In genomic region chr13:112934075-112934474, GRCh38 we compare ENCODE assay signal across 22 cellular contexts. TPM values are rescaled to one million over a fixed set of nuclear protein-coding genes. Genes with fewer than 3 reads are reported as not detected.
DNase-seq lines count a peak whose midpoint lies in the region; ATAC-seq and TF ChIP-seq lines count a peak whose summit lies in the region.
"Had no signal": no experiment of that assay in that cellular context is flagged by ENCODE, and none has a peak within 500 bp of the region (broad histone marks: within the 10 kb centered on the region; RNA-seq: fewer than 3 reads in every experiment).

No MANE protein-coding gene starts in this region.

- H3K27ac ChIP-seq in BLaER1 treated with 17β-estradiol and CSF1 and Interleukin-3, amounts not matched to agents 10 nM and 100 nM, result no peak overlapping the region
- H3K27ac ChIP-seq in upper lobe of left lung, result no peak overlapping the region
- H3K27ac ChIP-seq: GM23248, PC-9, SJSA1 had no signal

- ATAC-seq in upper lobe of left lung (ENCODE audit: low FRiP score in 2 of 2), result peak; percentile 15 to 17
- ATAC-seq in GM18907 (IDR thresholded peaks at IDR 0.05; ENCODE audit: unreplicated experiment), result no peak

- peaks cover 10 to 23% (median 19%) of the 10 kb centered on the region in 10 experiments for H3K4me1 ChIP-seq in BLaER1 treated with 17β-estradiol and CSF1 and Interleukin-3, amounts not matched to agents 10 nM and 100 nM
- peaks cover 5 to 9% (median 6%) of the 10 kb centered on the region in 4 donors for H3K4me1 ChIP-seq in upper lobe of left lung
- H3K4me1 ChIP-seq: HAP-1 had no signal

- no peaks in the 10 kb centered on the region for H3K36me3 ChIP-seq in BLaER1 treated with 17β-estradiol and CSF1 and Interleukin-3, amounts not matched to agents 10 nM and 100 nM
- no peaks in the 10 kb centered on the region for H3K36me3 ChIP-seq in upper lobe of left lung
- H3K36me3 ChIP-seq: HAP-1, MG63, SJSA1 had no signal

- H4K20me1 ChIP-seq in BLaER1 treated with 17β-estradiol and CSF1 and Interleukin-3, amounts not matched to agents 10 nM and 100 nM, result peaks cover 0 to 12% (median 0%) of the 10 kb centered on the region in 11 experiments; a peak in 6 of 22 replicates

- H3K27me3 ChIP-seq in BLaER1 treated with 17β-estradiol and CSF1 and Interleukin-3, amounts not matched to agents 10 nM and 100 nM, result peaks cover 14 to 25% (median 24%) of the 10 kb centered on the region in 11 experiments
- no peaks in the 10 kb centered on the region for H3K27me3 ChIP-seq in upper lobe of left lung

- DNase-seq in NB4 (ENCODE audit: low read depth) (peak; percentile 37), islet precursor cell (peak; percentile 52), upper lobe of left lung (no peak), putamen (ENCODE audit: low spot score) (no peak), NCI-H1694 treated with DMSO at 0.1 percent for 48 hours (lab: John Stamatoyannopoulos, UW) (no peak)
- DNase-seq: AML-193; CD8-positive, alpha-beta memory T cell; DMS79 treated with DMSO at 0.1 percent for 48 hours; GM23248; IMR-90; KG1; MG63; NCI-H2029 treated with DMSO at 0.1 percent for 48 hours; NCI-H446 treated with DMSO at 0.1 percent for 48 hours; NCI-H526; PC-9; Right ventricle myocardium superior; RPMI8226 had no signal

- no peak for TF ChIP-seq POLR2A in NB4 (IDR thresholded peaks at IDR 0.05; ENCODE audit: extremely low read depth, insufficient read length)
- TF ChIP-seq POLR2A in upper lobe of left lung (IDR thresholded peaks at IDR 0.05), result no peak

- no peak for TF ChIP-seq CTCF in NB4 (IDR thresholded peaks at IDR 0.05; ENCODE audit: low read depth, low read length)
- no peak for TF ChIP-seq CTCF in upper lobe of left lung (IDR thresholded peaks at IDR 0.05)

- TF ChIP-seq EP300 in upper lobe of left lung (IDR thresholded peaks at IDR 0.05), result no peak

- no peaks in the 10 kb centered on the region for H3K9me3 ChIP-seq in BLaER1 treated with 17β-estradiol and CSF1 and Interleukin-3, amounts not matched to agents 10 nM and 100 nM (replicated peaks in 1 of 11)
- no peaks in the 10 kb centered on the region for H3K9me3 ChIP-seq in upper lobe of left lung
- H3K9me3 ChIP-seq: HAP-1, MG63, SJSA1 had no signal

- WGBS in upper lobe of left lung, 2 donors, result 70 to 76% methylated on average over 3 to 6 of the region's 6 CpGs

- no peak overlapping the region for H3K9ac ChIP-seq in BLaER1 treated with 17β-estradiol and CSF1 and Interleukin-3, amounts not matched to agents 10 nM and 100 nM
- H3K9ac ChIP-seq: GM23248 had no signal

- H3K4me3 ChIP-seq in BLaER1 treated with 17β-estradiol and CSF1 and Interleukin-3, amounts not matched to agents 10 nM and 100 nM, result no peak overlapping the region
- H3K4me3 ChIP-seq in NB4 (ENCODE audit: low read depth, low read length) (no peak overlapping the region), upper lobe of left lung (no peak overlapping the region)
- H3K4me3 ChIP-seq: GM23248, HAP-1, MG63, PC-9, SJSA1 had no signal

- peak overlapping the region in 9 of 11 experiments; percentile 37 to 75 (median 60); a peak in 15 of 22 replicates for H3K4me2 ChIP-seq in BLaER1 treated with 17β-estradiol and CSF1 and Interleukin-3, amounts not matched to agents 10 nM and 100 nM
- H3K4me2 ChIP-seq: PC-9 had no signal

RNA-seq across cellular contexts. Expression of gene MCF2L, which starts 34.9 kb away (rescaled TPM):
- 10 to 100 TPM; 14.3 to 99.5 (median 53.1) TPM for total RNA-seq in upper lobe of left lung
- total RNA-seq: GM23248 had no signal

Comparison
In these comparisons a context has a peak if more than half of its experiments do, and no peak if none do; other contexts are left out.
1. DNase-seq: peak in NB4 (single experiment) and islet precursor cell (single experiment); none in upper lobe of left lung (0 of 2), putamen (single experiment) and NCI-H1694 treated with DMSO at 0.1 percent for 48 hours (single experiment).